ENCODE assay signal across 1 cellular context in the genomic region with DNA sequence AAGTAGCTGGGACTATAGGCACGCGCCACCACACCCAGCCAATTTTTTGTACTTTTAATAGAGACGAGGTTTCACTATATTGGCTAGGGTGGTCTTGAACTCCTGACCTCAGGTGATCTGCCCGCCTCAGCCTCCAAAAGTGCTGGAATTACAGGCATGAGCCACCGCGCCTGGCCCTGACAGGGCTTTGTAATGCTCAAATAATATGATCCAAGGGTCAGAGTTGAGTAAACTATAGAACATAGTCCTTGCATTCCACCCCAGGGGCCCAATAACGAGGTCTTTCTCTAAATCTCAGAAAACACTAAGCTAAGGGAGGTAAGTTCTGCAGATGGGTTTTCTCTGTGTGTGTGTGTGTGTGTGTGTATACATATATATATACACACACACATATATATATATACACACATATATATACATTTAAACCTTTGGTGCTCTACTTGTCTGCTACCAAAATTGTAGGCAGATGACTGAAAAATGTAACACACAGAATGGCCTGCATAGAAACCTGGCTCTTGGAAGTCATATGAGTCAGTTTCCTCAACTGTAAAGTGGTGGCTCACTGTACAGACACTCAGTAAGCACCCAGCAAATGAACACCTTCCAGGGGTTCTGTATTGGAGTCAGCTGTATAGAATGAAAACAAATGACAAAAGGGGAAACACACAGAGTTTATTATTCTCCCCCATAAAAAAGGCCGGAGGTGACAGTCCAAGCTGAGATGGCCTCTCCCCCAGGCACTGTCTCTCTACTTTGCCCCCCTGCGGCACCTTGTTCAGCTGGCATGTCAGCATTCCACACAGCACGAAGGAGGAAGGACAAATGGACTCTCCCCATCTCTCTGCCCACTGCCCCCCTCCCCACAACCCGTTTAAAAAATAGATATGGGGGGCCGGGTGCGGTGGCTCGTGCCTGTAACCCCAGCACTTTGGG.
TF ChIP-seq lines count a peak whose summit lies in the region.

No MANE protein-coding gene starts in this region.

TF ChIP-seq in HepG2, 621 proteins besides CTCF, POLR2A, EP300 and RAD21 (continued from another document and continues in another):
- TF ChIP-seq, protein P1, sequence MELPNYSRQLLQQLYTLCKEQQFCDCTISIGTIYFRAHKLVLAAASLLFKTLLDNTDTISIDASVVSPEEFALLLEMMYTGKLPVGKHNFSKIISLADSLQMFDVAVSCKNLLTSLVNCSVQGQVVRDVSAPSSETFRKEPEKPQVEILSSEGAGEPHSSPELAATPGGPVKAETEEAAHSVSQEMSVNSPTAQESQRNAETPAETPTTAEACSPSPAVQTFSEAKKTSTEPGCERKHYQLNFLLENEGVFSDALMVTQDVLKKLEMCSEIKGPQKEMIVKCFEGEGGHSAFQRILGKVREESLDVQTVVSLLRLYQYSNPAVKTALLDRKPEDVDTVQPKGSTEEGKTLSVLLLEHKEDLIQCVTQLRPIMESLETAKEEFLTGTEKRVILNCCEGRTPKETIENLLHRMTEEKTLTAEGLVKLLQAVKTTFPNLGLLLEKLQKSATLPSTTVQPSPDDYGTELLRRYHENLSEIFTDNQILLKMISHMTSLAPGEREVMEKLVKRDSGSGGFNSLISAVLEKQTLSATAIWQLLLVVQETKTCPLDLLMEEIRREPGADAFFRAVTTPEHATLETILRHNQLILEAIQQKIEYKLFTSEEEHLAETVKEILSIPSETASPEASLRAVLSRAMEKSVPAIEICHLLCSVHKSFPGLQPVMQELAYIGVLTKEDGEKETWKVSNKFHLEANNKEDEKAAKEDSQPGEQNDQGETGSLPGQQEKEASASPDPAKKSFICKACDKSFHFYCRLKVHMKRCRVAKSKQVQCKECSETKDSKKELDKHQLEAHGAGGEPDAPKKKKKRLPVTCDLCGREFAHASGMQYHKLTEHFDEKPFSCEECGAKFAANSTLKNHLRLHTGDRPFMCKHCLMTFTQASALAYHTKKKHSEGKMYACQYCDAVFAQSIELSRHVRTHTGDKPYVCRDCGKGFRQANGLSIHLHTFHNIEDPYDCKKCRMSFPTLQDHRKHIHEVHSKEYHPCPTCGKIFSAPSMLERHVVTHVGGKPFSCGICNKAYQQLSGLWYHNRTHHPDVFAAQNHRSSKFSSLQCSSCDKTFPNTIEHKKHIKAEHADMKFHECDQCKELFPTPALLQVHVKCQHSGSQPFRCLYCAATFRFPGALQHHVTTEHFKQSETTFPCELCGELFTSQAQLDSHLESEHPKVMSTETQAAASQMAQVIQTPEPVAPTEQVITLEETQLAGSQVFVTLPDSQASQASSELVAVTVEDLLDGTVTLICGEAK (IDR thresholded peaks at IDR 0.05) = no peak
- TF ChIP-seq, protein P1 (CRISPR knock-in tag; IDR thresholded peaks at IDR 0.05) = no peak
- TF ChIP-seq MTA3 (CRISPR knock-in tag; IDR thresholded peaks at IDR 0.05) = no peak
- peak; percentile 71 for TF ChIP-seq SOX13 (IDR thresholded peaks at IDR 0.05)
- peak in 1 of 2 experiments; percentile 91; a peak in 2 of 4 replicates for TF ChIP-seq SOX13 (CRISPR knock-in tag; conservative IDR thresholded peaks at IDR 0.05 in 1 of 2, IDR thresholded peaks at IDR 0.05 in 1 of 2)
- peak; percentile 64; the same call in 1 of the 2 replicates for TF ChIP-seq CREM (IDR thresholded peaks at IDR 0.05)
- no peak for TF ChIP-seq CREM (CRISPR knock-in tag; IDR thresholded peaks at IDR 0.05)
- TF ChIP-seq SAP130 (CRISPR knock-in tag; IDR thresholded peaks at IDR 0.05; ENCODE audit: low read depth) = peak; percentile 42
- TF ChIP-seq, protein P2, sequence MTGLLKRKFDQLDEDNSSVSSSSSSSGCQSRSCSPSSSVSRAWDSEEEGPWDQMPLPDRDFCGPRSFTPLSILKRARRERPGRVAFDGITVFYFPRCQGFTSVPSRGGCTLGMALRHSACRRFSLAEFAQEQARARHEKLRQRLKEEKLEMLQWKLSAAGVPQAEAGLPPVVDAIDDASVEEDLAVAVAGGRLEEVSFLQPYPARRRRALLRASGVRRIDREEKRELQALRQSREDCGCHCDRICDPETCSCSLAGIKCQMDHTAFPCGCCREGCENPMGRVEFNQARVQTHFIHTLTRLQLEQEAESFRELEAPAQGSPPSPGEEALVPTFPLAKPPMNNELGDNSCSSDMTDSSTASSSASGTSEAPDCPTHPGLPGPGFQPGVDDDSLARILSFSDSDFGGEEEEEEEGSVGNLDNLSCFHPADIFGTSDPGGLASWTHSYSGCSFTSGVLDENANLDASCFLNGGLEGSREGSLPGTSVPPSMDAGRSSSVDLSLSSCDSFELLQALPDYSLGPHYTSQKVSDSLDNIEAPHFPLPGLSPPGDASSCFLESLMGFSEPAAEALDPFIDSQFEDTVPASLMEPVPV (CRISPR knock-in tag; IDR thresholded peaks at IDR 0.05) = no peak
- TF ChIP-seq CCDC6 (CRISPR knock-in tag; IDR thresholded peaks at IDR 0.05) = no peak
- TF ChIP-seq ARNT (IDR thresholded peaks at IDR 0.05) = no peak
- 0 out of 2 replicates have a peak, but pooled peaks have one; percentile 2 for TF ChIP-seq ZNF143 (CRISPR knock-in tag; IDR thresholded peaks at IDR 0.05)
- 0 out of 2 replicates have a peak, but pooled peaks have one; percentile 59 for TF ChIP-seq RFXAP (CRISPR knock-in tag; IDR thresholded peaks at IDR 0.05; ENCODE audit: borderline replicate concordance)
- TF ChIP-seq SRY (CRISPR knock-in tag; IDR thresholded peaks at IDR 0.05) = no peak
- peak; percentile 73 for TF ChIP-seq ZEB1 (IDR thresholded peaks at IDR 0.05; ENCODE audit: insufficient replicate concordance, low read depth)
- TF ChIP-seq RFX3 (CRISPR knock-in tag; IDR thresholded peaks at IDR 0.05) = no peak
- TF ChIP-seq, protein P3, sequence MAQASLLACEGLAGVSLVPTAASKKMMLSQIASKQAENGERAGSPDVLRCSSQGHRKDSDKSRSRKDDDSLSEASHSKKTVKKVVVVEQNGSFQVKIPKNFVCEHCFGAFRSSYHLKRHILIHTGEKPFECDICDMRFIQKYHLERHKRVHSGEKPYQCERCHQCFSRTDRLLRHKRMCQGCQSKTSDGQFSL (CRISPR knock-in tag; IDR thresholded peaks at IDR 0.05) = no peak
- TF ChIP-seq ISX (CRISPR knock-in tag; conservative IDR thresholded peaks at IDR 0.05) = no peak
- TF ChIP-seq, protein P4, sequence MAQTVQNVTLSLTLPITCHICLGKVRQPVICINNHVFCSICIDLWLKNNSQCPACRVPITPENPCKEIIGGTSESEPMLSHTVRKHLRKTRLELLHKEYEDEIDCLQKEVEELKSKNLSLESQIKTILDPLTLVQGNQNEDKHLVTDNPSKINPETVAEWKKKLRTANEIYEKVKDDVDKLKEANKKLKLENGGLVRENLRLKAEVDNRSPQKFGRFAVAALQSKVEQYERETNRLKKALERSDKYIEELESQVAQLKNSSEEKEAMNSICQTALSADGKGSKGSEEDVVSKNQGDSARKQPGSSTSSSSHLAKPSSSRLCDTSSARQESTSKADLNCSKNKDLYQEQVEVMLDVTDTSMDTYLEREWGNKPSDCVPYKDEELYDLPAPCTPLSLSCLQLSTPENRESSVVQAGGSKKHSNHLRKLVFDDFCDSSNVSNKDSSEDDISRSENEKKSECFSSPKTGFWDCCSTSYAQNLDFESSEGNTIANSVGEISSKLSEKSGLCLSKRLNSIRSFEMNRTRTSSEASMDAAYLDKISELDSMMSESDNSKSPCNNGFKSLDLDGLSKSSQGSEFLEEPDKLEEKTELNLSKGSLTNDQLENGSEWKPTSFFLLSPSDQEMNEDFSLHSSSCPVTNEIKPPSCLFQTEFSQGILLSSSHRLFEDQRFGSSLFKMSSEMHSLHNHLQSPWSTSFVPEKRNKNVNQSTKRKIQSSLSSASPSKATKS (CRISPR knock-in tag; IDR thresholded peaks at IDR 0.05) = no peak
- TF ChIP-seq ZNF841 (CRISPR knock-in tag; IDR thresholded peaks at IDR 0.05; ENCODE audit: borderline replicate concordance) = no peak
- no peak for TF ChIP-seq SUZ12 (IDR thresholded peaks at IDR 0.05; ENCODE audit: low read depth, low read length)
- no peak for TF ChIP-seq MED13 (CRISPR knock-in tag; IDR thresholded peaks at IDR 0.05)
- TF ChIP-seq ZNF761 (CRISPR knock-in tag; conservative IDR thresholded peaks at IDR 0.05) = no peak
- no peak for TF ChIP-seq ZNF709 (CRISPR knock-in tag; IDR thresholded peaks at IDR 0.05)
- TF ChIP-seq ZNF432 (CRISPR knock-in tag; IDR thresholded peaks at IDR 0.05; ENCODE audit: borderline replicate concordance) = no peak
- no peak for TF ChIP-seq DNMT1 (CRISPR knock-in tag; IDR thresholded peaks at IDR 0.05)
- TF ChIP-seq ZNF569 (CRISPR knock-in tag; IDR thresholded peaks at IDR 0.05; ENCODE audit: borderline replicate concordance) = no peak
- TF ChIP-seq, protein P5, sequence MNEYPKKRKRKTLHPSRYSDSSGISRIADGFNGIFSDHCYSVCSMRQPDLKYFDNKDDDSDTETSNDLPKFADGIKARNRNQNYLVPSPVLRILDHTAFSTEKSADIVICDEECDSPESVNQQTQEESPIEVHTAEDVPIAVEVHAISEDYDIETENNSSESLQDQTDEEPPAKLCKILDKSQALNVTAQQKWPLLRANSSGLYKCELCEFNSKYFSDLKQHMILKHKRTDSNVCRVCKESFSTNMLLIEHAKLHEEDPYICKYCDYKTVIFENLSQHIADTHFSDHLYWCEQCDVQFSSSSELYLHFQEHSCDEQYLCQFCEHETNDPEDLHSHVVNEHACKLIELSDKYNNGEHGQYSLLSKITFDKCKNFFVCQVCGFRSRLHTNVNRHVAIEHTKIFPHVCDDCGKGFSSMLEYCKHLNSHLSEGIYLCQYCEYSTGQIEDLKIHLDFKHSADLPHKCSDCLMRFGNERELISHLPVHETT (CRISPR knock-in tag; conservative IDR thresholded peaks at IDR 0.05) = no peak
- peak; percentile 21; the same call in 1 of the 2 replicates for TF ChIP-seq ZSCAN9 (CRISPR knock-in tag; IDR thresholded peaks at IDR 0.05; ENCODE audit: borderline replicate concordance)
- TF ChIP-seq ZFY (CRISPR knock-in tag; IDR thresholded peaks at IDR 0.05) = peak; percentile 5
- TF ChIP-seq FIP1L1 (IDR thresholded peaks at IDR 0.05; ENCODE audit: borderline replicate concordance, insufficient read depth, low read depth, low read length) = no peak
- TF ChIP-seq, protein P6, sequence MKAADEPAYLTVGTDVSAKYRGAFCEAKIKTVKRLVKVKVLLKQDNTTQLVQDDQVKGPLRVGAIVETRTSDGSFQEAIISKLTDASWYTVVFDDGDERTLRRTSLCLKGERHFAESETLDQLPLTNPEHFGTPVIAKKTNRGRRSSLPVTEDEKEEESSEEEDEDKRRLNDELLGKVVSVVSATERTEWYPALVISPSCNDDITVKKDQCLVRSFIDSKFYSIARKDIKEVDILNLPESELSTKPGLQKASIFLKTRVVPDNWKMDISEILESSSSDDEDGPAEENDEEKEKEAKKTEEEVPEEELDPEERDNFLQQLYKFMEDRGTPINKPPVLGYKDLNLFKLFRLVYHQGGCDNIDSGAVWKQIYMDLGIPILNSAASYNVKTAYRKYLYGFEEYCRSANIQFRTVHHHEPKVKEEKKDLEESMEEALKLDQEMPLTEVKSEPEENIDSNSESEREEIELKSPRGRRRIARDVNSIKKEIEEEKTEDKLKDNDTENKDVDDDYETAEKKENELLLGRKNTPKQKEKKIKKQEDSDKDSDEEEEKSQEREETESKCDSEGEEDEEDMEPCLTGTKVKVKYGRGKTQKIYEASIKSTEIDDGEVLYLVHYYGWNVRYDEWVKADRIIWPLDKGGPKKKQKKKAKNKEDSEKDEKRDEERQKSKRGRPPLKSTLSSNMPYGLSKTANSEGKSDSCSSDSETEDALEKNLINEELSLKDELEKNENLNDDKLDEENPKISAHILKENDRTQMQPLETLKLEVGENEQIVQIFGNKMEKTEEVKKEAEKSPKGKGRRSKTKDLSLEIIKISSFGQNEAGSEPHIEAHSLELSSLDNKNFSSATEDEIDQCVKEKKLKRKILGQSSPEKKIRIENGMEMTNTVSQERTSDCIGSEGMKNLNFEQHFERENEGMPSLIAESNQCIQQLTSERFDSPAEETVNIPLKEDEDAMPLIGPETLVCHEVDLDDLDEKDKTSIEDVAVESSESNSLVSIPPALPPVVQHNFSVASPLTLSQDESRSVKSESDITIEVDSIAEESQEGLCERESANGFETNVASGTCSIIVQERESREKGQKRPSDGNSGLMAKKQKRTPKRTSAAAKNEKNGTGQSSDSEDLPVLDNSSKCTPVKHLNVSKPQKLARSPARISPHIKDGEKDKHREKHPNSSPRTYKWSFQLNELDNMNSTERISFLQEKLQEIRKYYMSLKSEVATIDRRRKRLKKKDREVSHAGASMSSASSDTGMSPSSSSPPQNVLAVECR (CRISPR knock-in tag; IDR thresholded peaks at IDR 0.05; ENCODE audit: borderline replicate concordance) = peak; percentile 19; the same call in 1 of the 2 replicates
- TF ChIP-seq ZNF510 (CRISPR knock-in tag; IDR thresholded peaks at IDR 0.05; ENCODE audit: low read depth) = no peak
- TF ChIP-seq ZBTB7B (CRISPR knock-in tag; IDR thresholded peaks at IDR 0.05) = peak; percentile 93
- TF ChIP-seq ZMYM3 (CRISPR knock-in tag; IDR thresholded peaks at IDR 0.05) = peak; percentile 94
- no peak for TF ChIP-seq ZNF652 (CRISPR knock-in tag; IDR thresholded peaks at IDR 0.05; ENCODE audit: borderline replicate concordance, low read depth)
- TF ChIP-seq ZMYM4 (CRISPR knock-in tag; IDR thresholded peaks at IDR 0.05) = peak; percentile 68
- TF ChIP-seq ATF7-NPFF (CRISPR knock-in tag; IDR thresholded peaks at IDR 0.05; ENCODE audit: low read depth) = no peak
- TF ChIP-seq NR2F1 (CRISPR knock-in tag; IDR thresholded peaks at IDR 0.05) = peak; percentile 80 to 84; a peak in 3 of 4 replicates
- TF ChIP-seq ZNF746 (CRISPR knock-in tag; IDR thresholded peaks at IDR 0.05) = no peak
